Comparison of ENCODE assay signal across 24 cellular contexts in genomic region chr1:170864238-170864637, GRCh38.
DNase-seq lines count a peak whose midpoint lies in the region; ATAC-seq, FAIRE-seq and TF ChIP-seq lines count a peak whose summit lies in the region.
"Had no signal": no experiment of that assay in that cellular context is flagged by ENCODE, and none has a peak within 500 bp of the region (broad histone marks: within the 10 kb centered on the region; RNA-seq: fewer than 3 reads in every experiment).

No MANE protein-coding gene starts in this region.

- H3K27me3 ChIP-seq in testis, result no peaks in the 10 kb centered on the region

- H3K27ac ChIP-seq in kidney (ENCODE audit: low read depth in 2 of 2, low read length in 2 of 2) (no peak overlapping the region), testis (peak overlapping the region in 1 of 2 donors; percentile 64)

- H3K36me3 ChIP-seq in kidney (ENCODE audit: control insufficient read depth in 1 of 2, insufficient read depth in 2 of 2, low read length in 2 of 2) (no peaks in the 10 kb centered on the region), testis (ENCODE audit: low read depth, missing control alignments) (no peaks in the 10 kb centered on the region)

- H3K4me3 ChIP-seq in astrocyte of the cerebellum (ENCODE audit: low read depth, low read length) (no peak overlapping the region), fibroblast of mammary gland (ENCODE audit: control insufficient read depth, low read depth, low read length) (no peak overlapping the region), kidney (ENCODE audit: low read length in 2 of 2) (no peak overlapping the region), testis (no peak overlapping the region)
- H3K4me3 ChIP-seq: lung had no signal

- DNase-seq in astrocyte of the cerebellum (ENCODE audit: low read depth) (peak; percentile 13), fibroblast of mammary gland (ENCODE audit: low read depth) (peak; percentile 30), kidney (peak; percentile 46), testis (peak; percentile 56), urothelium cell line (ENCODE audit: low spot score) (no peak), DMS 273 treated with DMSO at 0.1 percent for 48 hours (lab: John Stamatoyannopoulos, UW) (no peak)
- DNase-seq: activated CD4-positive, alpha-beta T cell treated with anti-CD3 and anti-CD28 coated beads for 1 hour; activated CD8-positive, alpha-beta memory T cell treated with anti-CD3 and anti-CD28 coated beads for 24 hours; activated naive CD4-positive, alpha-beta T cell treated with anti-CD3 and anti-CD28 coated beads, Interleukin-2, amount 50 U/mL, for 16 hours; activated T-cell treated with anti-CD3 and anti-CD28 coated beads, Interleukin-2, amount 50 U/mL, for 48 hours; CD4-positive, alpha-beta memory T cell; dermis blood vessel endothelial cell; DMS153; KBM-7; NCI-H2171 treated with DMSO at 0.1 percent for 48 hours; NCI-H526 treated with DMSO at 0.1 percent for 48 hours; nucleus accumbens had no signal

- intact Hi-C loops in kidney (cut with DNase I) (no loop called here), testis (cut with DNase I; ENCODE audit: low total_unique reads) (no loop called here)

- in situ Hi-C loops in astrocyte of the cerebellum (cut with HindIII; ENCODE audit: low sequenced_read_pairs), result no loop called here

- ATAC-seq in HG03520 (IDR thresholded peaks at IDR 0.05; ENCODE audit: unreplicated experiment), result no peak
- ATAC-seq: stimulated activated memory B cell treated with anti-CD40 and anti-IgM and Interleukin-4, amounts not matched to agents 10 μg/mL and 1 μg/mL and 100 μg/mL, for 72 hours had no signal

- FAIRE-seq in kidney (lab: Jason Lieb, UNC), result no peak
- no peak for FAIRE-seq in urothelium cell line (lab: Jason Lieb, UNC)
- FAIRE-seq: endothelial cell of umbilical vein, G401.6, H1, TTC549 had no signal

- 40 to 53% methylated on average over 3 of the region's 3 CpGs for WGBS in testis, 2 donors

- TF ChIP-seq POLR2A in testis (IDR thresholded peaks at IDR 0.05), result no peak

- H3K9me3 ChIP-seq in kidney (ENCODE audit: control insufficient read depth in 1 of 2, low read length in 2 of 2) (no peaks in the 10 kb centered on the region), testis (no peaks in the 10 kb centered on the region)

- H3K4me1 ChIP-seq in kidney (ENCODE audit: control insufficient read depth in 1 of 2, insufficient read depth in 1 of 2, low read depth in 1 of 2, low read length in 2 of 2) (no peaks in the 10 kb centered on the region), testis (peaks cover 20% of the 10 kb centered on the region)

- no peak overlapping the region for H3K9ac ChIP-seq in kidney (ENCODE audit: low read length in 2 of 2)

- no peak for TF ChIP-seq CTCF in astrocyte of the cerebellum (IDR thresholded peaks at IDR 0.05; ENCODE audit: low read depth, low read length, missing control alignments)
- TF ChIP-seq CTCF in fibroblast of mammary gland (conservative IDR thresholded peaks at IDR 0.05; ENCODE audit: control insufficient read depth, insufficient read depth, low read depth, low read length), result no peak
- TF ChIP-seq CTCF in kidney (IDR thresholded peaks at IDR 0.05; ENCODE audit: borderline replicate concordance, extremely low read depth, insufficient read depth), result no peak
- TF ChIP-seq CTCF in testis (IDR thresholded peaks at IDR 0.05), result no peak

Comparison
In these comparisons a context has a peak if more than half of its experiments do, and no peak if none do; other contexts are left out.
1. DNase-seq: peak in astrocyte of the cerebellum (single experiment), fibroblast of mammary gland (single experiment), kidney (single experiment) and testis (single experiment); none in urothelium cell line (single experiment) and DMS 273 treated with DMSO at 0.1 percent for 48 hours (single experiment).